1 cellular context compared by ENCODE assay signal in the genomic region with DNA sequence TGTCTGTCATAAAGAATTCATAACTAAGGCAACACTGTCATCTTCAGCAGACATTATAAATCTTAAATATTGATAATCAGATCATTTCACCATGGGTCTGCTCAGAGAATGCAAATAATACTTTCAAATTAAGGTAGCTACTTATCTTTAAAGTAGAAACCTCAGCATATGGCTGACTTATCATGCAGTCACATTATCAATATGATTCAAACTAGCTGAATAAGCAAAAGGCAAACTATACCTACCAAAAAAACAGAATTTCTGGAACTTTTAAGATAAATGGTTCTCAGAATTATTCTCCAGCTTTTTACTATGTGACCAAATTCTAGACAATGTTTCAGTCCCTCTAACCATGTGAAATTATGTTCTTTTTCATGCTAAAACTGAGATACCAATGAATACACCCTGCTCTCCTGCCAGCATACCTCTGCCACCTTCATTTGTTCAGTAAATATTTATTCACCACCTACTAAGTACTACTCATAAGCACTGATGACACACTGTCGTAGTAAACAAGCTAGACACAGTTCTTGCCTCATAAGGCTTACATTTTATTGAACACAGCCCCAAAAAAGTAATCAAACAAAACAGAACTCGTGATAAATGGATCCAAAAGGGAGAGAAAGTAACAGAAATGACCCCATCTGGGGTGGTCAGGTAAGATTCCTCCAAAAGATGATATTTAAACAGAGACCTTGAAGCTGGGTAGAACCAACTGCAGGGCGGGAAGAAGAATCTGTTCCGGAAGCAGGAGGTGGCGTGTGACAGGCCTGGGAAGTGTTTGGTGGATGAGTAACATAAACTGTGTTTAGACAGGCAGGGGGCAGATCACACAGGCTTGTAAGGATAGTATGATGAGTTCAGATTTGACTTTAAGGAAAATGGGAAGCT.
TF ChIP-seq lines count a peak whose summit lies in the region.

No MANE protein-coding gene starts in this region.

TF ChIP-seq in K562, 482 proteins besides CTCF, POLR2A, EP300 and RAD21 (continued from another document):
- TF ChIP-seq, protein P1, sequence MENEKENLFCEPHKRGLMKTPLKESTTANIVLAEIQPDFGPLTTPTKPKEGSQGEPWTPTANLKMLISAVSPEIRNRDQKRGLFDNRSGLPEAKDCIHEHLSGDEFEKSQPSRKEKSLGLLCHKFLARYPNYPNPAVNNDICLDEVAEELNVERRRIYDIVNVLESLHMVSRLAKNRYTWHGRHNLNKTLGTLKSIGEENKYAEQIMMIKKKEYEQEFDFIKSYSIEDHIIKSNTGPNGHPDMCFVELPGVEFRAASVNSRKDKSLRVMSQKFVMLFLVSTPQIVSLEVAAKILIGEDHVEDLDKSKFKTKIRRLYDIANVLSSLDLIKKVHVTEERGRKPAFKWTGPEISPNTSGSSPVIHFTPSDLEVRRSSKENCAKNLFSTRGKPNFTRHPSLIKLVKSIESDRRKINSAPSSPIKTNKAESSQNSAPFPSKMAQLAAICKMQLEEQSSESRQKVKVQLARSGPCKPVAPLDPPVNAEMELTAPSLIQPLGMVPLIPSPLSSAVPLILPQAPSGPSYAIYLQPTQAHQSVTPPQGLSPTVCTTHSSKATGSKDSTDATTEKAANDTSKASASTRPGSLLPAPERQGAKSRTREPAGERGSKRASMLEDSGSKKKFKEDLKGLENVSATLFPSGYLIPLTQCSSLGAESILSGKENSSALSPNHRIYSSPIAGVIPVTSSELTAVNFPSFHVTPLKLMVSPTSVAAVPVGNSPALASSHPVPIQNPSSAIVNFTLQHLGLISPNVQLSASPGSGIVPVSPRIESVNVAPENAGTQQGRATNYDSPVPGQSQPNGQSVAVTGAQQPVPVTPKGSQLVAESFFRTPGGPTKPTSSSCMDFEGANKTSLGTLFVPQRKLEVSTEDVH (IDR thresholded peaks at IDR 0.05; ENCODE audit: low read depth, partially characterized antibody) = peak; percentile 44
- no peak for TF ChIP-seq FOXA3 (CRISPR knock-in tag; conservative IDR thresholded peaks at IDR 0.05 in 1 of 2, IDR thresholded peaks at IDR 0.05 in 1 of 2)
- TF ChIP-seq SAP30 (IDR thresholded peaks at IDR 0.05; ENCODE audit: borderline replicate concordance, insufficient read depth, low read depth, low read length, poor library complexity, severe bottlenecking) = no peak
- TF ChIP-seq ZNF175 (CRISPR knock-in tag; IDR thresholded peaks at IDR 0.05; ENCODE audit: low read depth) = peak; percentile 43; the same call in 1 of the 2 replicates
- TF ChIP-seq ZNF444 (CRISPR knock-in tag; IDR thresholded peaks at IDR 0.05) = no peak
- TF ChIP-seq, protein P2, sequence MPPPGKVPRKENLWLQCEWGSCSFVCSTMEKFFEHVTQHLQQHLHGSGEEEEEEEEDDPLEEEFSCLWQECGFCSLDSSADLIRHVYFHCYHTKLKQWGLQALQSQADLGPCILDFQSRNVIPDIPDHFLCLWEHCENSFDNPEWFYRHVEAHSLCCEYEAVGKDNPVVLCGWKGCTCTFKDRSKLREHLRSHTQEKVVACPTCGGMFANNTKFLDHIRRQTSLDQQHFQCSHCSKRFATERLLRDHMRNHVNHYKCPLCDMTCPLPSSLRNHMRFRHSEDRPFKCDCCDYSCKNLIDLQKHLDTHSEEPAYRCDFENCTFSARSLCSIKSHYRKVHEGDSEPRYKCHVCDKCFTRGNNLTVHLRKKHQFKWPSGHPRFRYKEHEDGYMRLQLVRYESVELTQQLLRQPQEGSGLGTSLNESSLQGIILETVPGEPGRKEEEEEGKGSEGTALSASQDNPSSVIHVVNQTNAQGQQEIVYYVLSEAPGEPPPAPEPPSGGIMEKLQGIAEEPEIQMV (tag; conservative IDR thresholded peaks at IDR 0.05; ENCODE audit: low read depth) = no peak
- peak; percentile 79 for TF ChIP-seq C11orf30 (IDR thresholded peaks at IDR 0.05; ENCODE audit: low read depth)
- TF ChIP-seq, protein P3, sequence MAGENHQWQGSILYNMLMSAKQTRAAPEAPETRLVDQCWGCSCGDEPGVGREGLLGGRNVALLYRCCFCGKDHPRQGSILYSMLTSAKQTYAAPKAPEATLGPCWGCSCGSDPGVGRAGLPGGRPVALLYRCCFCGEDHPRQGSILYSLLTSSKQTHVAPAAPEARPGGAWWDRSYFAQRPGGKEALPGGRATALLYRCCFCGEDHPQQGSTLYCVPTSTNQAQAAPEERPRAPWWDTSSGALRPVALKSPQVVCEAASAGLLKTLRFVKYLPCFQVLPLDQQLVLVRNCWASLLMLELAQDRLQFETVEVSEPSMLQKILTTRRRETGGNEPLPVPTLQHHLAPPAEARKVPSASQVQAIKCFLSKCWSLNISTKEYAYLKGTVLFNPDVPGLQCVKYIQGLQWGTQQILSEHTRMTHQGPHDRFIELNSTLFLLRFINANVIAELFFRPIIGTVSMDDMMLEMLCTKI (IDR thresholded peaks at IDR 0.05; ENCODE audit: partially characterized antibody) = no peak
- TF ChIP-seq SMAD4 (CRISPR knock-in tag; conservative IDR thresholded peaks at IDR 0.05) = 0 out of 2 replicates have a peak, but pooled peaks have one; percentile 31
- peak; percentile 24; the same call in 1 of the 2 replicates for TF ChIP-seq ETV1 (tag; conservative IDR thresholded peaks at IDR 0.05; ENCODE audit: low read depth)
- TF ChIP-seq, protein P4, sequence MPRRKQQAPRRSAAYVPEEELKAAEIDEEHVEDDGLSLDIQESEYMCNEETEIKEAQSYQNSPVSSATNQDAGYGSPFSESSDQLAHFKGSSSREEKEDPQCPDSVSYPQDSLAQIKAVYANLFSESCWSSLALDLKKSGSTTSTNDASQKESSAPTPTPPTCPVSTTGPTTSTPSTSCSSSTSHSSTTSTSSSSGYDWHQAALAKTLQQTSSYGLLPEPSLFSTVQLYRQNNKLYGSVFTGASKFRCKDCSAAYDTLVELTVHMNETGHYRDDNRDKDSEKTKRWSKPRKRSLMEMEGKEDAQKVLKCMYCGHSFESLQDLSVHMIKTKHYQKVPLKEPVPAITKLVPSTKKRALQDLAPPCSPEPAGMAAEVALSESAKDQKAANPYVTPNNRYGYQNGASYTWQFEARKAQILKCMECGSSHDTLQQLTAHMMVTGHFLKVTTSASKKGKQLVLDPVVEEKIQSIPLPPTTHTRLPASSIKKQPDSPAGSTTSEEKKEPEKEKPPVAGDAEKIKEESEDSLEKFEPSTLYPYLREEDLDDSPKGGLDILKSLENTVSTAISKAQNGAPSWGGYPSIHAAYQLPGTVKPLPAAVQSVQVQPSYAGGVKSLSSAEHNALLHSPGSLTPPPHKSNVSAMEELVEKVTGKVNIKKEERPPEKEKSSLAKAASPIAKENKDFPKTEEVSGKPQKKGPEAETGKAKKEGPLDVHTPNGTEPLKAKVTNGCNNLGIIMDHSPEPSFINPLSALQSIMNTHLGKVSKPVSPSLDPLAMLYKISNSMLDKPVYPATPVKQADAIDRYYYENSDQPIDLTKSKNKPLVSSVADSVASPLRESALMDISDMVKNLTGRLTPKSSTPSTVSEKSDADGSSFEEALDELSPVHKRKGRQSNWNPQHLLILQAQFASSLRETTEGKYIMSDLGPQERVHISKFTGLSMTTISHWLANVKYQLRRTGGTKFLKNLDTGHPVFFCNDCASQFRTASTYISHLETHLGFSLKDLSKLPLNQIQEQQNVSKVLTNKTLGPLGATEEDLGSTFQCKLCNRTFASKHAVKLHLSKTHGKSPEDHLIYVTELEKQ (CRISPR knock-in tag; IDR thresholded peaks at IDR 0.05) = no peak
- TF ChIP-seq, protein P5, sequence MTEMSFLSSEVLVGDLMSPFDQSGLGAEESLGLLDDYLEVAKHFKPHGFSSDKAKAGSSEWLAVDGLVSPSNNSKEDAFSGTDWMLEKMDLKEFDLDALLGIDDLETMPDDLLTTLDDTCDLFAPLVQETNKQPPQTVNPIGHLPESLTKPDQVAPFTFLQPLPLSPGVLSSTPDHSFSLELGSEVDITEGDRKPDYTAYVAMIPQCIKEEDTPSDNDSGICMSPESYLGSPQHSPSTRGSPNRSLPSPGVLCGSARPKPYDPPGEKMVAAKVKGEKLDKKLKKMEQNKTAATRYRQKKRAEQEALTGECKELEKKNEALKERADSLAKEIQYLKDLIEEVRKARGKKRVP (CRISPR knock-in tag; IDR thresholded peaks at IDR 0.05) = no peak
- TF ChIP-seq, protein P6, sequence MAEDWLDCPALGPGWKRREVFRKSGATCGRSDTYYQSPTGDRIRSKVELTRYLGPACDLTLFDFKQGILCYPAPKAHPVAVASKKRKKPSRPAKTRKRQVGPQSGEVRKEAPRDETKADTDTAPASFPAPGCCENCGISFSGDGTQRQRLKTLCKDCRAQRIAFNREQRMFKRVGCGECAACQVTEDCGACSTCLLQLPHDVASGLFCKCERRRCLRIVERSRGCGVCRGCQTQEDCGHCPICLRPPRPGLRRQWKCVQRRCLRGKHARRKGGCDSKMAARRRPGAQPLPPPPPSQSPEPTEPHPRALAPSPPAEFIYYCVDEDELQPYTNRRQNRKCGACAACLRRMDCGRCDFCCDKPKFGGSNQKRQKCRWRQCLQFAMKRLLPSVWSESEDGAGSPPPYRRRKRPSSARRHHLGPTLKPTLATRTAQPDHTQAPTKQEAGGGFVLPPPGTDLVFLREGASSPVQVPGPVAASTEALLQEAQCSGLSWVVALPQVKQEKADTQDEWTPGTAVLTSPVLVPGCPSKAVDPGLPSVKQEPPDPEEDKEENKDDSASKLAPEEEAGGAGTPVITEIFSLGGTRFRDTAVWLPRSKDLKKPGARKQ (CRISPR knock-in tag; IDR thresholded peaks at IDR 0.05) = no peak
- no peak for TF ChIP-seq E2F3 (CRISPR knock-in tag; IDR thresholded peaks at IDR 0.05)
